Comparison of ENCODE assay signal across 10 cellular contexts in the genomic region with DNA sequence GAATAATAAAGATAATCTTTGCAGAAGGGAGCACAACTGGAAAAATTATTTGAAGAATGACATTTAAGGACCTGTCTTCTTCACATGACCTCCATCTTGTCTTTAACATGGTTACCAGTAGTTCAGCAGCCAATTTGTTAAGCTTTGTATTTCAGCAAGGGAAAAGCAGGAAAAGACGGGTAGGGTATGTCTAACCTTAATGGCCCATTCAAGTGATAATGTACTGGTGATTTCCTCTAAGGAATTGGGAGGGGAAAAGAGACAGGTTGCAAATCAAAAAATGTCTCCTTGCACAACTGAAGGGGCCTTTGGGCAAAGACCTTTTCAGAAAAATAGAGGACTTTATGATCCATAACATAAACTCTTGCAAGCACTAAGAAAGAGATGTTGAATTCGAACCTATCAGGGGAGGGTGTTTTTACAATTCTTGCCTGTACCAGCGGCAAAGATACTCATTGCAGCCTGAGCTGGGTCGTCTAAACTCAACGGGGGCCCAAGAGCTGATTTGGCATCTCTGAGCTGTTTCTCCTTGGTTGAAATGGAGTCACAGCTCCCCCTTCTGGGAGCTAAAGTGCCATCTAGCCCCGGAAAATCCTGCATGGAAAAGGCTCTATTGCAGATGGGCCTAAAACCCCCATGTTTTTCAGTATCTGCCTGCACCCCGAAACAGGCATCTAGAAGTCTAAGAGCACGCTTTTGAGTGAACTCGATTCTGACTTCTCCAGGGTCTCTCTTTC. TPM values are rescaled to one million over a fixed set of nuclear protein-coding genes. Genes with fewer than 3 reads are reported as not detected.
DNase-seq lines count a peak whose midpoint lies in the region; ATAC-seq and TF ChIP-seq lines count a peak whose summit lies in the region.
"Had no signal": no experiment of that assay in that cellular context is flagged by ENCODE, and none has a peak within 500 bp of the region (broad histone marks: within the 10 kb centered on the region; RNA-seq: fewer than 3 reads in every experiment).

No MANE protein-coding gene starts in this region.

- H3K36me3 ChIP-seq in HUES6 (ENCODE audit: control insufficient read depth, insufficient read depth, low read length) (no peaks in the 10 kb centered on the region), upper lobe of right lung (no peaks in the 10 kb centered on the region)
- no peaks in the 10 kb centered on the region for H3K36me3 ChIP-seq in CD8-positive, alpha-beta T cell (ENCODE audit: insufficient read depth, low read length)
- H3K36me3 ChIP-seq: pancreas, SJSA1 had no signal

- no peaks in the 10 kb centered on the region for H3K36me3 Mint-ChIP-seq in T-helper 17 cell (ENCODE audit: low read depth)
- H3K36me3 Mint-ChIP-seq in CD8-positive, alpha-beta T cell: no peaks in the 10 kb centered on the region

- DNase-seq in DMS153 treated with DMSO at 0.1 percent for 48 hours (lab: John Stamatoyannopoulos, UW; ENCODE audit: unreplicated experiment) (peak; percentile 19), RPMI8226 (peak; percentile 26), hepatic stellate cell (ENCODE audit: low spot score) (peak; percentile 12), upper lobe of right lung (no peak), T-helper 17 cell (no peak)
- DNase-seq in CD8-positive, alpha-beta T cell: no peak

- CTCF ChIA-PET in CD8-positive, alpha-beta T cell (lab: Charles Lee): no interaction called here

- H3K4me1 Mint-ChIP-seq in T-helper 17 cell: no peaks in the 10 kb centered on the region
- no peaks in the 10 kb centered on the region for H3K4me1 Mint-ChIP-seq in CD8-positive, alpha-beta T cell (ENCODE audit: low read depth)

- H3K4me3 Mint-ChIP-seq in T-helper 17 cell: no peak overlapping the region
- no peak overlapping the region for H3K4me3 Mint-ChIP-seq in CD8-positive, alpha-beta T cell

- H3K27ac ChIP-seq in HUES6 (ENCODE audit: low read depth, low read length): no peak overlapping the region
- no peak overlapping the region for H3K27ac ChIP-seq in upper lobe of right lung
- no peak overlapping the region for H3K27ac ChIP-seq in CD8-positive, alpha-beta T cell (ENCODE audit: low read depth, low read length)
- H3K27ac ChIP-seq: pancreas, SJSA1 had no signal

- intact Hi-C loops in upper lobe of right lung (cut with DNase I): no loop called here
- intact Hi-C loops in CD8-positive, alpha-beta T cell (cut with DNase I, micrococcal nuclease): no loop called here

- H3K4me1 ChIP-seq in HUES6 (ENCODE audit: control insufficient read depth, insufficient read depth, low read length): peaks cover 42% of the 10 kb centered on the region
- H3K4me1 ChIP-seq in upper lobe of right lung: no peaks in the 10 kb centered on the region
- H3K4me1 ChIP-seq in CD8-positive, alpha-beta T cell (ENCODE audit: insufficient read depth, low read length): no peaks in the 10 kb centered on the region
- H3K4me1 ChIP-seq: pancreas, SJSA1 had no signal

- H3K27me3 Mint-ChIP-seq in T-helper 17 cell: peaks cover 12% of the 10 kb centered on the region
- H3K27me3 Mint-ChIP-seq in CD8-positive, alpha-beta T cell (ENCODE audit: low read depth): peaks cover 36% of the 10 kb centered on the region

- H3K27ac Mint-ChIP-seq in T-helper 17 cell: no peak overlapping the region
- H3K27ac Mint-ChIP-seq in CD8-positive, alpha-beta T cell: no peak overlapping the region

- POLR2A ChIA-PET in CD8-positive, alpha-beta T cell (lab: Charles Lee): no interaction called here

- ATAC-seq in upper lobe of right lung (no peak), T-helper 17 cell (no peak), GM21447 (IDR thresholded peaks at IDR 0.05; ENCODE audit: unreplicated experiment) (no peak)
- ATAC-seq in CD8-positive, alpha-beta T cell: no peak
- ATAC-seq: pancreas had no signal

- H3K27me3 ChIP-seq in HUES6 (ENCODE audit: control insufficient read depth, insufficient read depth, low read length) (peaks cover 40% of the 10 kb centered on the region), upper lobe of right lung (peaks cover 39% of the 10 kb centered on the region)
- no peaks in the 10 kb centered on the region for H3K27me3 ChIP-seq in CD8-positive, alpha-beta T cell (ENCODE audit: insufficient read depth, low read length)
- H3K27me3 ChIP-seq: SJSA1 had no signal

- no peak overlapping the region for H3K9ac ChIP-seq in HUES6 (ENCODE audit: low read length)

- H3K4me3 ChIP-seq in HUES6 (ENCODE audit: low read depth, low read length): peak overlapping the region; percentile 41
- no peak overlapping the region for H3K4me3 ChIP-seq in upper lobe of right lung
- H3K4me3 ChIP-seq in CD8-positive, alpha-beta T cell (ENCODE audit: low read depth, low read length): no peak overlapping the region
- H3K4me3 ChIP-seq: pancreas, SJSA1 had no signal

- H3K9me3 ChIP-seq in HUES6 (ENCODE audit: control insufficient read depth, insufficient read depth, low read depth, low read length): no peaks in the 10 kb centered on the region
- no peaks in the 10 kb centered on the region for H3K9me3 ChIP-seq in upper lobe of right lung
- no peaks in the 10 kb centered on the region for H3K9me3 ChIP-seq in T-helper 17 cell (ENCODE audit: control insufficient read depth, low read length, poor library complexity, severe bottlenecking)
- H3K9me3 ChIP-seq in CD8-positive, alpha-beta T cell (ENCODE audit: low read length): no peaks in the 10 kb centered on the region
- H3K9me3 ChIP-seq: pancreas, SJSA1 had no signal

- TF ChIP-seq CTCF in upper lobe of right lung (IDR thresholded peaks at IDR 0.05): peak; percentile 36
- no peak for TF ChIP-seq CTCF in CD8-positive, alpha-beta T cell (IDR thresholded peaks at IDR 0.05)

- peaks cover under 1% of the 10 kb centered on the region for H3K9me3 Mint-ChIP-seq in CD8-positive, alpha-beta T cell

RNA-seq across cellular contexts. Expression of a gene that starts 3.8 kb away (rescaled TPM):
- total RNA-seq in upper lobe of right lung (1.5 TPM), T-helper 17 cell (not detected)
- not detected for total RNA-seq in CD8-positive, alpha-beta T cell
- total RNA-seq: SJSA1 had no signal

Comparison
In these comparisons a context has a peak if more than half of its experiments do, and no peak if none do; other contexts are left out.
1. DNase-seq: peak in DMS153 treated with DMSO at 0.1 percent for 48 hours (single experiment), RPMI8226 (single experiment) and hepatic stellate cell (single experiment); none in upper lobe of right lung (single experiment), T-helper 17 cell (0 of 3) and CD8-positive, alpha-beta T cell (0 of 7).